ENCODE assay signal across 22 cellular contexts in the genomic region with DNA sequence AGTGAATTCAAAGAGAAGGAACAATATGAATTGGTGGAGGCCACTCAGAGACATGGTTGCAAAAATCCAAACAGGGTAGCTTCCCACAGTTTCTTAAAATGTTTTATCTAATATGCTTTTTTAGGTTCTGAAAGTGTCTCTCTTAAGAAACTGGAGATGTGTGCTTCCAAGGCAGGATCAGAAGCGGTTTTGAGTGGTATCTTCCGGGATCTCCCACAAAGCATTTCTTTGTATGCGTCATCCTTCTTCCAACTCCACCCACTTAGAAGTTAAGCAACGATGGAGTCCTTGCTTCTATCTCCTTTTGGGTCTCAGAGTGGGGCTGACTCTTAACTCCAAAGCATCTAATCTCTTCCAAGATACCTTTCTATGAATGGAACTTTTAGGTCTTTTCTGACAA.
A peak's percentile ranks its signal among the peaks of the same experiment; 100 is the strongest.
DNase-seq lines count a peak whose midpoint lies in the region; FAIRE-seq and TF ChIP-seq lines count a peak whose summit lies in the region.
"Had no signal": no experiment of that assay in that cellular context is flagged by ENCODE, and none has a peak within 500 bp of the region (broad histone marks: within the 10 kb centered on the region; RNA-seq: fewer than 3 reads in every experiment).

No MANE protein-coding gene starts in this region.

- no peaks in the 10 kb centered on the region for H3K9me3 Mint-ChIP-seq in astrocyte (ENCODE audit: unreplicated experiment)
- H3K9me3 Mint-ChIP-seq: GM23338, HFFc6 had no signal

- no peaks in the 10 kb centered on the region for H3K27me3 Mint-ChIP-seq in astrocyte (ENCODE audit: low read depth, unreplicated experiment)
- H3K27me3 Mint-ChIP-seq: CD4-positive, alpha-beta memory T cell had no signal

- no peaks in the 10 kb centered on the region for H3K9me3 ChIP-seq in astrocyte (ENCODE audit: insufficient read depth, low read depth, low read length)
- no peaks in the 10 kb centered on the region for H3K9me3 ChIP-seq in trophoblast cell (ENCODE audit: insufficient read depth, low read depth, low read length)
- H3K9me3 ChIP-seq: BE2C, Caco-2 had no signal

- H3K4ac ChIP-seq in trophoblast cell (ENCODE audit: low read depth, low read length) = no peak overlapping the region

- no peak overlapping the region for H3K27ac Mint-ChIP-seq in astrocyte (ENCODE audit: unreplicated experiment)
- H3K27ac Mint-ChIP-seq: CD14-positive monocyte; CD4-positive, alpha-beta memory T cell; GM23338; H9; HFFc6 had no signal

- no peaks in the 10 kb centered on the region for H3K79me1 ChIP-seq in trophoblast cell (ENCODE audit: low read length)

- WGBS in trophoblast cell (ENCODE audit: extremely low coverage, insufficient coverage, insufficient read length) = no CpG with 5 or more reads among the region's 4 CpGs

- no peak overlapping the region for H3K14ac ChIP-seq in trophoblast cell (ENCODE audit: low read length)

- H3K4me2 ChIP-seq in astrocyte (ENCODE audit: low read length) (no peak overlapping the region), trophoblast cell (ENCODE audit: low read length) (no peak overlapping the region)
- H3K4me2 ChIP-seq: BLaER1 treated with 17β-estradiol and CSF1 and Interleukin-3, amounts not matched to agents 10 nM and 100 nM; GM23338 had no signal

- FAIRE-seq in astrocyte (lab: Jason Lieb, UNC) = peak; percentile 84
- FAIRE-seq: A204.1, G401.6, GM12878 had no signal

- no peak overlapping the region for H3K18ac ChIP-seq in trophoblast cell (ENCODE audit: low read length)

- no peak overlapping the region for H3K23ac ChIP-seq in trophoblast cell (ENCODE audit: low read length)

- H3K4me1 ChIP-seq in astrocyte (ENCODE audit: insufficient read depth, low read length) (no peaks in the 10 kb centered on the region), trophoblast cell (ENCODE audit: control insufficient read depth in 1 of 2, insufficient read depth in 2 of 2, low read length in 2 of 2) (no peaks in the 10 kb centered on the region)
- H3K4me1 ChIP-seq: BE2C, Caco-2 had no signal

- no peak overlapping the region for H2BK5ac ChIP-seq in trophoblast cell (ENCODE audit: low read depth, low read length, poor library complexity)

- H3K4me3 ChIP-seq in astrocyte (ENCODE audit: insufficient read depth, low read depth, low read length) (no peak overlapping the region), trophoblast cell (ENCODE audit: low read depth, low read length) (no peak overlapping the region)
- H3K4me3 ChIP-seq: BLaER1 treated with 17β-estradiol and CSF1 and Interleukin-3, amounts not matched to agents 10 nM and 100 nM; GM12878; GM23338 had no signal

- H3K36me3 ChIP-seq in astrocyte (ENCODE audit: insufficient read depth, low read length) (no peaks in the 10 kb centered on the region), trophoblast cell (ENCODE audit: control insufficient read depth in 1 of 2, insufficient read depth in 2 of 2, low read length in 2 of 2) (no peaks in the 10 kb centered on the region)
- H3K36me3 ChIP-seq: BE2C; BLaER1 treated with 17β-estradiol and CSF1 and Interleukin-3, amounts not matched to agents 10 nM and 100 nM had no signal

- DNase-seq in DMS53 (lab: John Stamatoyannopoulos, UW) (peak; percentile 22), DMS53 treated with DMSO at 0.1 percent for 48 hours (lab: John Stamatoyannopoulos, UW; ENCODE audit: unreplicated experiment) (no peak), OCI-M1 (lab: John Stamatoyannopoulos, UW) (peak; percentile 6), astrocyte (ENCODE audit: low read depth) (no peak), trophoblast cell (peak; percentile 16 to 64), GDM1 (lab: John Stamatoyannopoulos, UW) (no peak), ACHN (no peak)
- DNase-seq in NK-92 treated with Interleukin-12 subunit alpha and Interleukin-12 subunit beta, amount 100 ng/mL, for 24 hours (lab: John Stamatoyannopoulos, UW) = no peak
- DNase-seq: AML-193; BE2C; Caco-2; CD4-positive, alpha-beta memory T cell; DMS153; H9; HFFc6 had no signal

- H3K4me3 Mint-ChIP-seq in astrocyte (ENCODE audit: unreplicated experiment) = no peak overlapping the region
- H3K4me3 Mint-ChIP-seq: CD14-positive monocyte; CD4-positive, alpha-beta memory T cell; GM23338; H9; HFFc6 had no signal

- no peaks in the 10 kb centered on the region for H3K36me3 Mint-ChIP-seq in astrocyte (ENCODE audit: low read depth, unreplicated experiment)
- H3K36me3 Mint-ChIP-seq: CD14-positive monocyte; CD4-positive, alpha-beta memory T cell had no signal

- in situ Hi-C loops in ACHN (cut with HindIII; ENCODE audit: low pct_ligation_motif_present, low pct_unique_long_range_greater_than_20kb, low sequenced_read_pairs) = no loop called here

- no peak for TF ChIP-seq CTCF in astrocyte (IDR thresholded peaks at IDR 0.05; ENCODE audit: insufficient read depth, low read depth, low read length)

- no peaks in the 10 kb centered on the region for H4K20me1 ChIP-seq in astrocyte (ENCODE audit: insufficient read depth, low read length)
- H4K20me1 ChIP-seq: BLaER1 treated with 17β-estradiol and CSF1 and Interleukin-3, amounts not matched to agents 10 nM and 100 nM had no signal

- H3K9ac ChIP-seq in astrocyte (ENCODE audit: low read length) = no peak overlapping the region
- no peak overlapping the region for H3K9ac ChIP-seq in trophoblast cell (ENCODE audit: low read length)
- H3K9ac ChIP-seq: BLaER1 treated with 17β-estradiol and CSF1 and Interleukin-3, amounts not matched to agents 10 nM and 100 nM had no signal

- H2AK5ac ChIP-seq in trophoblast cell (ENCODE audit: low read length) = no peak overlapping the region

- no peak overlapping the region for H4K91ac ChIP-seq in trophoblast cell (ENCODE audit: low read depth, low read length)

- no peak overlapping the region for H4K12ac ChIP-seq in trophoblast cell (ENCODE audit: low read depth, low read length)

- no peak overlapping the region for H4K8ac ChIP-seq in trophoblast cell (ENCODE audit: low read depth, low read length)

- H3K27me3 ChIP-seq in astrocyte (ENCODE audit: insufficient read depth, low read length) (no peaks in the 10 kb centered on the region), trophoblast cell (ENCODE audit: insufficient read depth, low read length) (no peaks in the 10 kb centered on the region)
- H3K27me3 ChIP-seq: BE2C had no signal

- no peaks in the 10 kb centered on the region for H3K4me1 Mint-ChIP-seq in astrocyte (ENCODE audit: low read depth, unreplicated experiment)
- H3K4me1 Mint-ChIP-seq: CD14-positive monocyte; CD4-positive, alpha-beta memory T cell had no signal

- H2BK120ac ChIP-seq in trophoblast cell (ENCODE audit: insufficient read depth, low read length, poor library complexity) = no peak overlapping the region

- H2AFZ ChIP-seq in astrocyte (ENCODE audit: low read depth, low read length) = no peak overlapping the region
- H2AFZ ChIP-seq in trophoblast cell (ENCODE audit: insufficient read depth, low read length, poor library complexity) = no peak overlapping the region
- H2AFZ ChIP-seq: GM23338 had no signal

- H3K79me2 ChIP-seq in astrocyte (ENCODE audit: insufficient read depth, low read length) (no peaks in the 10 kb centered on the region), trophoblast cell (ENCODE audit: control insufficient read depth, insufficient read depth, low read length, poor library complexity) (no peaks in the 10 kb centered on the region)

- H2BK12ac ChIP-seq in trophoblast cell (ENCODE audit: low read length) = no peak overlapping the region

- H3K27ac ChIP-seq in astrocyte (ENCODE audit: low read depth, low read length) = no peak overlapping the region
- H3K27ac ChIP-seq in trophoblast cell (ENCODE audit: low read depth, low read length) = no peak overlapping the region
- H3K27ac ChIP-seq: 22Rv1; BLaER1 treated with 17β-estradiol and CSF1 and Interleukin-3, amounts not matched to agents 10 nM and 100 nM had no signal

Comparison
In these comparisons a context has a peak if more than half of its experiments do, and no peak if none do; other contexts are left out.
1. DNase-seq: peak in DMS53 (single experiment), OCI-M1 (single experiment) and trophoblast cell (2 of 2); none in DMS53 treated with DMSO at 0.1 percent for 48 hours (single experiment), astrocyte (single experiment), NK-92 treated with Interleukin-12 subunit alpha and Interleukin-12 subunit beta, amount 100 ng/mL, for 24 hours (single experiment), GDM1 (single experiment) and ACHN (single experiment).